In the genomic region with DNA sequence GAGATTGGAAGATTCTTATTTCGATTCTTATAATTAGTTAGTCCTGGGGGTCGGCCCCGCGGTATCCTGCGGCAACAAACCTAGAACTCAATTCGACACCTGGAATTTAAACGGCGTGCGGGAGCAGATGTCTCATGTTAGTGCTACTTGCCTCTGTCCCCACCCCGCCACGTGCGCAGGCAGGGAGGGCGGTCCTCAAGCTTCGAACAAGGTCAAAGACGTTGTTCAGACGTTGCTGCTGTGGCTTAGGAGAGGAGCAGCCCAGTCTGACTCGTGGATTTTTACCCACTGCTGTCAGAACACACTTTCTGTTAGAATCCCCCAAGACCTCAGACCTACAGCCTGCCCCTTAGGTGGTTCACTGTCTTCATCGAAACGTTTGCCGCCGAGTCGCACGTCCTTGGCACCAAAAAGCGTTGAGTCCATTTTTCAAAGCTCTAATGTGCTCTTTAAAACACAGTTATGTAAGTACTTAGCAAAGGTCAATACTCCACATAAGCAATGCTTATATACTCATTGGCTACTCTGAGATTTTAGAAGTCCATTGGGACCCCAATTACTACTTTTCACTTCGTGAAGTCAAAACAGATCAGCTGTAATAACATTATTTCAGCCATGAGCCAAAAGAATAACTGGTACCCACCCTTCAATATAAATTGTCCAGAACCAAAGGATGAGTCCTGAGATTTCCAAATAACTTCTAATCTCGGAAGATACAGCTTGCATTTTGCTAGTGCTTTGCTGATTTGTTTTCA, we compare ENCODE assay signal across 8 cellular contexts. TPM values are rescaled to one million over a fixed set of nuclear protein-coding genes. Genes with fewer than 3 reads are reported as not detected.
DNase-seq lines count a peak whose midpoint lies in the region; ATAC-seq and TF ChIP-seq lines count a peak whose summit lies in the region.

No MANE protein-coding gene starts in this region.

- H3K27ac ChIP-seq in muscle layer of colon (ENCODE audit: low read depth, low read length) = peak overlapping the region; percentile 69

- peaks cover 24% of the 10 kb centered on the region for H3K4me1 Mint-ChIP-seq in endothelial cell (ENCODE audit: unreplicated experiment)

- peaks cover 19% of the 10 kb centered on the region for H3K4me1 ChIP-seq in muscle layer of colon (ENCODE audit: insufficient read depth, low read length)

- no peak for TF ChIP-seq CTCF in endothelial cell (IDR thresholded peaks at IDR 0.05; ENCODE audit: unreplicated experiment)

- peak overlapping the region; percentile 49 for H3K9ac ChIP-seq in muscle layer of colon (ENCODE audit: low read length)

- H3K4me3 Mint-ChIP-seq in endothelial cell (ENCODE audit: unreplicated experiment) = peak overlapping the region; percentile 96

- in situ Hi-C loops in KBM-7 (cut with MboI; ENCODE audit: low pct_unique_long_range_greater_than_20kb, low sequenced_read_pairs) = no loop called here

- peaks cover 7% of the 10 kb centered on the region for H3K27me3 Mint-ChIP-seq in endothelial cell (ENCODE audit: unreplicated experiment)

- H3K27ac Mint-ChIP-seq in endothelial cell (ENCODE audit: unreplicated experiment) = peak overlapping the region; percentile 99

- no peaks in the 10 kb centered on the region for H3K27me3 ChIP-seq in muscle layer of colon (ENCODE audit: control insufficient read depth in 1 of 2, insufficient read depth in 2 of 2, low read length in 2 of 2)

- H3K9me3 Mint-ChIP-seq in endothelial cell (ENCODE audit: unreplicated experiment) = no peaks in the 10 kb centered on the region

- no peaks in the 10 kb centered on the region for H3K9me3 ChIP-seq in muscle layer of colon (ENCODE audit: low read length)

- peak; percentile 81 for DNase-seq in GM03348 (ENCODE audit: low spot score)
- DNase-seq in SKM-1 treated with dmso at 0.1 percent for 144 hours (lab: John Stamatoyannopoulos, UW; ENCODE audit: unreplicated experiment) = peak; percentile 85
- no peak for DNase-seq in endothelial cell (ENCODE audit: low spot score)
- DNase-seq in KBM-7 = no peak
- no peak for DNase-seq in islet precursor cell

- peak; percentile 59 for ATAC-seq in GM19395 (IDR thresholded peaks at IDR 0.05; ENCODE audit: unreplicated experiment)
- peak; percentile 47 for ATAC-seq in HG03378 (IDR thresholded peaks at IDR 0.05; ENCODE audit: unreplicated experiment)

- no peaks in the 10 kb centered on the region for H3K36me3 ChIP-seq in muscle layer of colon (ENCODE audit: insufficient read depth, low read length)

- peaks cover 12% of the 10 kb centered on the region for H3K36me3 Mint-ChIP-seq in endothelial cell (ENCODE audit: low read depth, unreplicated experiment)

- H3K4me3 ChIP-seq in muscle layer of colon (ENCODE audit: low read depth in 1 of 2, low read length in 2 of 2) = peak overlapping the region; percentile 39 to 71

RNA-seq across cellular contexts. Expression of gene C6orf62, which starts 2.7 kb away (rescaled TPM):
- 88.8 TPM for total RNA-seq in endothelial cell (ENCODE audit: unreplicated experiment)

RNA-seq across cellular contexts. Expression of gene GMNN, which starts 53.1 kb away (rescaled TPM):
- 24.7 TPM for total RNA-seq in endothelial cell (ENCODE audit: unreplicated experiment)

RNA-seq across cellular contexts. Expression of gene ACOT13, which starts 54.8 kb away (rescaled TPM):
- total RNA-seq in endothelial cell (ENCODE audit: unreplicated experiment) = 22.1 TPM

RNA-seq across cellular contexts. Expression of gene TDP2, which starts 54.9 kb away (rescaled TPM):
- 33.9 TPM for total RNA-seq in endothelial cell (ENCODE audit: unreplicated experiment)

Comparison
In these comparisons a context has a peak if more than half of its experiments do, and no peak if none do; other contexts are left out.
1. DNase-seq: peak in GM03348 (single experiment) and SKM-1 treated with dmso at 0.1 percent for 144 hours (single experiment); none in endothelial cell (single experiment), KBM-7 (single experiment) and islet precursor cell (single experiment).